Comparison of ENCODE assay signal across 9 cellular contexts in the genomic region with DNA sequence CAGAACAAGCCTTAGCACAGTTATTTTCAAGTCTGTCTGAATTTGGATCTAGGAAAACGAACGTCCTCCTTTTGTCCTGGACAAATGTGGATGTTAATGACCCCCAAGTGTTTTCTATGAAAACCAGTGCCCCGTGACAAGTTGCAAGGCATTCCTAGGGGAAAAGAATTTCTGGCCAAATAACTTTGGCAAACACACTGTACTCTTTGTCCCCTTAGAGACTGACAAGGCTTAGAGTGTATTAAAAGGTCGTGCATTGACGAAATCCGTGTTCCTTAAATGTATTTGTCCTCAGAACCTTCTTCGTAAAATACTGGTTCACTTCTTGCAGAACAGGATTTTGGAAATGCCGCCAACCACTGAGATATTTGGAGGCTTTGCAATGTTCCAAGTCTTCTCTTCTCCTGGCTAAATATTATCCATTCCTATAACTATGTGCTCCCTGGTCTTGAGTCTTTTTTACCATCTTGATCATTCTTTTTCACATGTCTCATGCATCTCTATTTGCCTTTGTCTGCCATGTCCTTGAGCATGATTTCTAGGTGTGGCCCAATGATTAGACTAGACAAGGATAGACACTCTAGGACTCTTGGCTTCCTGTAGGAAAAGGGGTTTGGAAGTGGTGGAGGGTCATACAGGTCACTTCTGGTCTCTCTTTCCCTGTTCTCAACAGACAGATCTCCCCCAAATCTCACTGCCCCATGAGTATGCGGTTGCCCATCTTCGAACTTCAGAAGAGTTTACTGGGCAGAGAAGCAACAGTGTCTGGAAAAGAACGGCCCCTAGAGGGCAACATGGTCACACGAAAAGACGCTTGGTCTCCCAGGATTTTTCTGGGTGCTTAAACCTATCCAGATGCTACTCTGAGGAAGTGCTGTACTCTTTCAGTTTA.
DNase-seq lines count a peak whose midpoint lies in the region; ATAC-seq and TF ChIP-seq lines count a peak whose summit lies in the region.
"Had no signal": no experiment of that assay in that cellular context is flagged by ENCODE, and none has a peak within 500 bp of the region (broad histone marks: within the 10 kb centered on the region; RNA-seq: fewer than 3 reads in every experiment).

No MANE protein-coding gene starts in this region.

- no peak for TF ChIP-seq POLR2A in tibial nerve (IDR thresholded peaks at IDR 0.05)

- H3K27me3 ChIP-seq in GM23248 (replicated peaks; ENCODE audit: insufficient read depth) (no peaks in the 10 kb centered on the region), colonic mucosa (no peaks in the 10 kb centered on the region), lower lobe of right lung (ENCODE audit: low read depth) (no peaks in the 10 kb centered on the region), tibial nerve (no peaks in the 10 kb centered on the region)
- H3K27me3 ChIP-seq: BLaER1 treated with 17β-estradiol and CSF1 and Interleukin-3, amounts not matched to agents 10 nM and 100 nM had no signal

- no peaks in the 10 kb centered on the region for H3K79me2 ChIP-seq in GM23248 (ENCODE audit: insufficient read depth)

- WGBS in GM23248 (ENCODE audit: low coverage in 1 of 2, low lambda C conversion rate in 2 of 2, missing lambda C conversion rate in 2 of 2), 2 experiments, result 27 to 31% methylated on average over 13 of the region's 13 CpGs
- 29% methylated on average over 13 of the region's 13 CpGs for whole genome bisulfite sequencing in tibial nerve, 2 donors

- H3K4me3 ChIP-seq in GM23248 (no peak overlapping the region), SK-N-MC (no peak overlapping the region), colonic mucosa (no peak overlapping the region), lower lobe of right lung (no peak overlapping the region), tibial nerve (no peak overlapping the region)
- H3K4me3 ChIP-seq: BLaER1 treated with 17β-estradiol and CSF1 and Interleukin-3, amounts not matched to agents 10 nM and 100 nM had no signal

- H3K4me1 ChIP-seq in GM23248 (ENCODE audit: insufficient read depth) (peaks cover 12% of the 10 kb centered on the region), colonic mucosa (no peaks in the 10 kb centered on the region), lower lobe of right lung (no peaks in the 10 kb centered on the region), tibial nerve (no peaks in the 10 kb centered on the region)

- H3K36me3 ChIP-seq in GM23248 (ENCODE audit: low read depth), result no peaks in the 10 kb centered on the region
- no peaks in the 10 kb centered on the region for H3K36me3 ChIP-seq in SK-N-MC (ENCODE audit: insufficient read depth, low read length)
- H3K36me3 ChIP-seq in colonic mucosa, result no peaks in the 10 kb centered on the region
- H3K36me3 ChIP-seq in lower lobe of right lung, result no peaks in the 10 kb centered on the region
- H3K36me3 ChIP-seq in tibial nerve, result no peaks in the 10 kb centered on the region
- H3K36me3 ChIP-seq: BLaER1 treated with 17β-estradiol and CSF1 and Interleukin-3, amounts not matched to agents 10 nM and 100 nM had no signal

- TF ChIP-seq CTCF in colonic mucosa (IDR thresholded peaks at IDR 0.05), result peak; percentile 60
- peak; percentile 59 for TF ChIP-seq CTCF in lower lobe of right lung (IDR thresholded peaks at IDR 0.05)
- TF ChIP-seq CTCF in tibial nerve (IDR thresholded peaks at IDR 0.05), result peak in 4 of 5 experiments; percentile 16 to 47 (median 34)

- no peak for TF ChIP-seq EP300 in tibial nerve (IDR thresholded peaks at IDR 0.05)

- ATAC-seq in lower lobe of right lung, result peak; percentile 69 to 70

- H3K9ac ChIP-seq in GM23248 (no peak overlapping the region), SK-N-MC (ENCODE audit: insufficient read length) (no peak overlapping the region), colonic mucosa (ENCODE audit: low read depth in 2 of 2, low read length in 2 of 2) (no peak overlapping the region)
- H3K9ac ChIP-seq: BLaER1 treated with 17β-estradiol and CSF1 and Interleukin-3, amounts not matched to agents 10 nM and 100 nM had no signal

- H3K27ac ChIP-seq in GM23248, result no peak overlapping the region
- no peak overlapping the region for H3K27ac ChIP-seq in SK-N-MC
- no peak overlapping the region for H3K27ac ChIP-seq in colonic mucosa
- H3K27ac ChIP-seq in lower lobe of right lung, result no peak overlapping the region
- H3K27ac ChIP-seq in tibial nerve, result no peak overlapping the region
- H3K27ac ChIP-seq: BLaER1 treated with 17β-estradiol and CSF1 and Interleukin-3, amounts not matched to agents 10 nM and 100 nM had no signal

- intact Hi-C loops in colonic mucosa (cut with DNase I), result loop anchor here (10.0 kb wide), 2 partner anchors 80 to 260 kb away; no protein-coding TSS in a partner anchor
- intact Hi-C loops in lower lobe of right lung (cut with DNase I), result no loop called here

- in situ Hi-C loops in GM23248 (cut with MboI), result no loop called here

- no peak overlapping the region for H3K4me2 ChIP-seq in GM23248 (ENCODE audit: unreplicated experiment)

- H3K9me2 ChIP-seq in GM23248 (ENCODE audit: insufficient read depth), result no peaks in the 10 kb centered on the region

- H3K9me3 ChIP-seq in GM23248 (ENCODE audit: low read depth) (no peaks in the 10 kb centered on the region), SK-N-MC (ENCODE audit: low read depth, low read length) (no peaks in the 10 kb centered on the region), colonic mucosa (no peaks in the 10 kb centered on the region), lower lobe of right lung (no peaks in the 10 kb centered on the region), tibial nerve (no peaks in the 10 kb centered on the region)
- H3K9me3 ChIP-seq: BLaER1 treated with 17β-estradiol and CSF1 and Interleukin-3, amounts not matched to agents 10 nM and 100 nM had no signal

- H2AFZ ChIP-seq in GM23248, result 0 out of 2 replicates have a peak overlapping the region, but pooled peaks have one; percentile 13

- peaks cover 8% of the 10 kb centered on the region; the same call in 1 of the 2 replicates for H3F3A ChIP-seq in GM23248 (ENCODE audit: insufficient read depth)

- no peaks in the 10 kb centered on the region for H4K20me1 ChIP-seq in GM23248 (ENCODE audit: insufficient read depth)
- H4K20me1 ChIP-seq: BLaER1 treated with 17β-estradiol and CSF1 and Interleukin-3, amounts not matched to agents 10 nM and 100 nM had no signal

- DNase-seq in NCI-H1092 treated with DMSO at 0.1 percent for 48 hours (lab: John Stamatoyannopoulos, UW), result peak; percentile 39
- DNase-seq in NCI-H1092 (lab: John Stamatoyannopoulos, UW), result no peak
- peak; percentile 65 for DNase-seq in GM23248
- DNase-seq in LHCN-M2 (ENCODE audit: low read depth), result peak; percentile 17
- DNase-seq in SK-N-MC (ENCODE audit: low read depth, low spot score), result peak; percentile 28
- DNase-seq in colonic mucosa, result peak; percentile 55
- no peak for DNase-seq in lower lobe of right lung
- peak in 1 of 2 donors; percentile 6 for DNase-seq in tibial nerve (ENCODE audit: low spot score in 2 of 2)

Comparison
In these comparisons a context has a peak if more than half of its experiments do, and no peak if none do; other contexts are left out.
1. DNase-seq: peak in NCI-H1092 treated with DMSO at 0.1 percent for 48 hours (single experiment), GM23248 (single experiment), LHCN-M2 (single experiment), SK-N-MC (single experiment) and colonic mucosa (single experiment); none in NCI-H1092 (single experiment) and lower lobe of right lung (single experiment).
2. Peak in every context shown above with its lines, with median percentiles within 50 percentile points of each other: CTCF ChIP-seq.